Comparison of ENCODE assay signal across 10 cellular contexts in genomic region chr2:112061840-112062239, GRCh38.
"Had no signal": no experiment of that assay in that cellular context is flagged by ENCODE, and none has a peak within 500 bp of the region (broad histone marks: within the 10 kb centered on the region; RNA-seq: fewer than 3 reads in every experiment).

No MANE protein-coding gene starts in this region.

- H3K4me3 Mint-ChIP-seq: activated naive CD8-positive, alpha-beta T cell treated with anti-CD3 and anti-CD28 coated beads, Interleukin-2, amount 10 ng/mL, durations not matched to agents 7 days and 5 days; neural crest cell; type B pancreatic cell had no signal

- H3K9me3 Mint-ChIP-seq: activated naive CD8-positive, alpha-beta T cell treated with anti-CD3 and anti-CD28 coated beads, Interleukin-2, amount 10 ng/mL, durations not matched to agents 7 days and 5 days; neural crest cell; type B pancreatic cell had no signal

- H3K27me3 Mint-ChIP-seq: activated naive CD8-positive, alpha-beta T cell treated with anti-CD3 and anti-CD28 coated beads, Interleukin-2, amount 10 ng/mL, durations not matched to agents 7 days and 5 days; type B pancreatic cell had no signal

- H3K27ac Mint-ChIP-seq: activated naive CD8-positive, alpha-beta T cell treated with anti-CD3 and anti-CD28 coated beads, Interleukin-2, amount 10 ng/mL, durations not matched to agents 7 days and 5 days; type B pancreatic cell had no signal

- ATAC-seq: gastrocnemius medialis, left colon, right cardiac atrium had no signal

- DNase-seq: activated CD4-positive, alpha-beta T cell treated with anti-CD3 and anti-CD28 coated beads, Interleukin-2, amount 50 U/mL, for 1 hour; activated naive CD8-positive, alpha-beta T cell treated with anti-CD3 and anti-CD28 coated beads, Interleukin-2, amount 10 ng/mL, durations not matched to agents 7 days and 5 days; aorta; gastrocnemius medialis; heart right ventricle; left colon; right cardiac atrium; SHP77 had no signal
